8 cellular contexts compared by ENCODE assay signal in genomic region chrX:15686818-15687685, GRCh38. TPM values are rescaled to one million over a fixed set of nuclear protein-coding genes. Genes with fewer than 3 reads are reported as not detected.
A peak's percentile ranks its signal among the peaks of the same experiment; 100 is the strongest.
DNase-seq lines count a peak whose midpoint lies in the region; ATAC-seq, FAIRE-seq and TF ChIP-seq lines count a peak whose summit lies in the region.

No MANE protein-coding gene starts in this region.

- no peaks in the 10 kb centered on the region for H3K36me3 ChIP-seq in CD8-positive, alpha-beta T cell (ENCODE audit: insufficient read depth, low read length)

- no peak for FAIRE-seq in RCC 7860 (lab: Jason Lieb, UNC)

- no peaks in the 10 kb centered on the region for H3K27me3 Mint-ChIP-seq in CD8-positive, alpha-beta T cell (ENCODE audit: low read depth)
- peaks cover 12% of the 10 kb centered on the region for H3K27me3 Mint-ChIP-seq in osteocyte (ENCODE audit: unreplicated experiment)

- no peak overlapping the region for H3K4me3 Mint-ChIP-seq in CD8-positive, alpha-beta T cell
- H3K4me3 Mint-ChIP-seq in osteocyte (ENCODE audit: unreplicated experiment) = no peak overlapping the region

- H3K4me1 ChIP-seq in CD8-positive, alpha-beta T cell (ENCODE audit: insufficient read depth, low read length) = peaks cover 5% of the 10 kb centered on the region

- intact Hi-C loops in CD8-positive, alpha-beta T cell (cut with DNase I, micrococcal nuclease) = loop anchor here (1.0 to 10.0 kb wide), 6 partner anchors 12 to 1008 kb away; partner anchors contain the start of gene ZRSR2 (in 1 of the 2)

- peak; percentile 16 to 76 (median 47) for DNase-seq in CD8-positive, alpha-beta T cell
- DNase-seq in HUDEP-2 (lab: John Stamatoyannopoulos, UW; ENCODE audit: unreplicated experiment in 76 of 76) (peak in 54 of 76 experiments; percentile 0 to 59 (median 14)), RCC 7860 (ENCODE audit: low spot score) (peak; percentile 29), fibroblast of the aortic adventitia (ENCODE audit: low read depth) (peak; percentile 70), osteocyte (ENCODE audit: extremely low spot score, unreplicated experiment) (peak; percentile 84), foreskin melanocyte (no peak)
- peak; percentile 4 to 31 for DNase-seq in activated T-helper 1 cell treated with anti-CD3 and anti-CD28 coated beads, Interleukin-2, amount 50 U/mL, for 16 hours (ENCODE audit: low read depth in 1 of 2, low spot score in 1 of 2)

- H3K9me3 ChIP-seq in CD8-positive, alpha-beta T cell (ENCODE audit: low read length) = no peaks in the 10 kb centered on the region

- no peaks in the 10 kb centered on the region for H3K27me3 ChIP-seq in CD8-positive, alpha-beta T cell (ENCODE audit: insufficient read depth, low read length)

- H3K27ac ChIP-seq in CD8-positive, alpha-beta T cell (ENCODE audit: low read depth, low read length) = no peak overlapping the region

- peaks cover 33% of the 10 kb centered on the region for H3K36me3 Mint-ChIP-seq in CD8-positive, alpha-beta T cell
- H3K36me3 Mint-ChIP-seq in osteocyte (ENCODE audit: unreplicated experiment) = peaks cover 1% of the 10 kb centered on the region

- peak; percentile 45 for TF ChIP-seq CTCF in CD8-positive, alpha-beta T cell (IDR thresholded peaks at IDR 0.05)
- TF ChIP-seq CTCF in fibroblast of the aortic adventitia (IDR thresholded peaks at IDR 0.05; ENCODE audit: insufficient read depth, low read length) = peak; percentile 88
- TF ChIP-seq CTCF in osteocyte (IDR thresholded peaks at IDR 0.05) = peak; percentile 84

- no peak overlapping the region for H3K27ac Mint-ChIP-seq in CD8-positive, alpha-beta T cell
- no peak overlapping the region for H3K27ac Mint-ChIP-seq in osteocyte (ENCODE audit: unreplicated experiment)

- H3K4me3 ChIP-seq in CD8-positive, alpha-beta T cell (ENCODE audit: low read depth, low read length) = no peak overlapping the region
- no peak overlapping the region for H3K4me3 ChIP-seq in fibroblast of the aortic adventitia (ENCODE audit: low read depth, low read length)

- peaks cover 7% of the 10 kb centered on the region for H3K4me1 Mint-ChIP-seq in CD8-positive, alpha-beta T cell (ENCODE audit: low read depth)
- H3K4me1 Mint-ChIP-seq in osteocyte (ENCODE audit: unreplicated experiment) = peaks cover 3% of the 10 kb centered on the region

- CTCF ChIA-PET in CD8-positive, alpha-beta T cell (lab: Charles Lee) = interaction anchor here (0.6 to 1.0 kb wide), 7 partner anchors 12 to 1180 kb away, joined by 3 to 7 read pairs (median 3); no protein-coding TSS in a partner anchor

- POLR2A ChIA-PET in CD8-positive, alpha-beta T cell (lab: Charles Lee) = no interaction called here

- peak; percentile 87 for ATAC-seq in CD8-positive, alpha-beta T cell
- peak; percentile 94 for ATAC-seq in GM19395 (IDR thresholded peaks at IDR 0.05; ENCODE audit: unreplicated experiment)

- no peaks in the 10 kb centered on the region for H3K9me3 Mint-ChIP-seq in CD8-positive, alpha-beta T cell
- H3K9me3 Mint-ChIP-seq in osteocyte (ENCODE audit: unreplicated experiment) = no peaks in the 10 kb centered on the region

RNA-seq across cellular contexts. Expression of gene CLTRN, which starts 22.4 kb away (rescaled TPM):
- total RNA-seq in CD8-positive, alpha-beta T cell = under 1 TPM in 1 of 2 experiments, not detected in 1; 0.22 TPM
- total RNA-seq in fibroblast of the aortic adventitia (ENCODE audit: low replicate concordance) (0.18 TPM in 1 of 2 replicates, not detected in the other), osteocyte (not detected in 2 replicates)

RNA-seq across cellular contexts. Expression of gene CA5B, which starts 51.0 kb away (rescaled TPM):
- total RNA-seq in CD8-positive, alpha-beta T cell = 10 to 100 TPM; 33.9 to 35.2 TPM
- total RNA-seq in fibroblast of the aortic adventitia (ENCODE audit: low replicate concordance) (9.1 and 39.6 TPM in 2 replicates), osteocyte (10.7 and 12.1 TPM in 2 replicates)
